14 cellular contexts compared by ENCODE assay signal in the genomic region with DNA sequence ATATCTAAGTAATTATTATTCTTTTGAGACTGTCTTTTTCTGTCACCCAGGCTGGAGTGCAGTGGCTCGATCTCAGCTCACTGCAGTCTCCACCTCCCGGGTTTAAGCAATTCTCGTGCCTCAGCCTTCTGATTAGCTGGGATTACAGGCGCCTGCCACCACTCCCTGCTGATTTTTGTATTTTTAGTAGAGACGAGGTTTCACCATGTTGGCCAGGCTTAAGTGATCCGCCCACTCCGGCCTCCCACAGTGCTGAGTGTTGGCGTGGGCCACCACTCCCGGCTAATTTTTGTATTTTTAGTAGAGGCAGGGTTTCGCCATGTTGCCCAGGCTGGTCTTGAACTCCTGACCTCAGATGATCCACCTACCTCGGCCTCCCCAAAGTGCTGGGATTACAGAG. TPM values are rescaled to one million over a fixed set of nuclear protein-coding genes. Genes with fewer than 3 reads are reported as not detected.
A peak's percentile ranks its signal among the peaks of the same experiment; 100 is the strongest.
DNase-seq lines count a peak whose midpoint lies in the region; ATAC-seq and TF ChIP-seq lines count a peak whose summit lies in the region.
"Not testable (repeated sequence)": the region's sequence is repeated elsewhere in the genome, so short reads cannot be mapped to it uniquely, and the experiment has no call there.
"Had no signal": no experiment of that assay in that cellular context is flagged by ENCODE, and none has a peak within 500 bp of the region (broad histone marks: within the 10 kb centered on the region; RNA-seq: fewer than 3 reads in every experiment).

No MANE protein-coding gene starts in this region.

- H3K9me3 Mint-ChIP-seq in activated CD4-positive, alpha-beta T cell treated with anti-CD3 and anti-CD28 coated beads for 36 hours (ENCODE audit: low read depth); activated T-helper 2 cell treated with anti-CD3 and anti-CD28 coated beads, Interferon-gamma antibody, Interleukin-2, Interleukin-4, amounts not matched to agents 10 μg/mL and 5 μg/mL and 100 μg/mL, durations not matched to agents 14 hours and 24 hours and 36 hours; effector memory CD8-positive, alpha-beta T cell; natural killer cell treated with Interleukin-12 subunit alpha and Interleukin-12 subunit beta and Interleukin-15 and Interleukin-18, amount 100 ng/mL, for 72 hours; stimulated activated naive CD8-positive, alpha-beta T cell treated with anti-CD3 and anti-CD28 coated beads, Interleukin-15, amount 100 ng/mL, for 72 hours: not testable (repeated sequence)

- peak overlapping the region; percentile 78 for H3K4me3 ChIP-seq in Jurkat, Clone E6-1 (ENCODE audit: low read length)

- POLR2A ChIA-PET in RWPE1 (lab: Yijun Ruan, JAX; ENCODE audit: low non-redundant PET), result not testable (repeated sequence)
- POLR2A ChIA-PET in activated CD4-positive, alpha-beta T cell treated with anti-CD3 and anti-CD28 coated beads for 36 hours (lab: Charles Lee), result interaction anchor here (0.7 to 1.6 kb wide), 6 partner anchors 12 to 463 kb away, joined by 4 to 18 read pairs (median 8); a partner anchor contains a TSS

- peaks cover 50% of the 10 kb centered on the region for H3K36me3 Mint-ChIP-seq in activated CD4-positive, alpha-beta T cell treated with anti-CD3 and anti-CD28 coated beads for 36 hours (ENCODE audit: low read depth)
- H3K36me3 Mint-ChIP-seq in activated T-helper 2 cell treated with anti-CD3 and anti-CD28 coated beads, Interferon-gamma antibody, Interleukin-2, Interleukin-4, amounts not matched to agents 10 μg/mL and 5 μg/mL and 100 μg/mL, durations not matched to agents 14 hours and 24 hours and 36 hours (ENCODE audit: low read depth), result peaks cover 45% of the 10 kb centered on the region
- H3K36me3 Mint-ChIP-seq in effector memory CD8-positive, alpha-beta T cell (ENCODE audit: insufficient read depth), result peaks cover 21% of the 10 kb centered on the region
- peaks cover 14% of the 10 kb centered on the region for H3K36me3 Mint-ChIP-seq in natural killer cell treated with Interleukin-12 subunit alpha and Interleukin-12 subunit beta and Interleukin-15 and Interleukin-18, amount 100 ng/mL, for 72 hours

- not testable (repeated sequence) for H3K4me3 Mint-ChIP-seq in activated CD4-positive, alpha-beta T cell treated with anti-CD3 and anti-CD28 coated beads for 36 hours
- peak overlapping the region; percentile 20 for H3K4me3 Mint-ChIP-seq in activated T-helper 2 cell treated with anti-CD3 and anti-CD28 coated beads, Interferon-gamma antibody, Interleukin-2, Interleukin-4, amounts not matched to agents 10 μg/mL and 5 μg/mL and 100 μg/mL, durations not matched to agents 14 hours and 24 hours and 36 hours (ENCODE audit: low read depth)
- H3K4me3 Mint-ChIP-seq in effector memory CD8-positive, alpha-beta T cell, result peak overlapping the region; percentile 98 to 99
- H3K4me3 Mint-ChIP-seq in natural killer cell treated with Interleukin-12 subunit alpha and Interleukin-12 subunit beta and Interleukin-15 and Interleukin-18, amount 100 ng/mL, for 72 hours, result peak overlapping the region; percentile 96
- H3K4me3 Mint-ChIP-seq in stimulated activated naive CD8-positive, alpha-beta T cell treated with anti-CD3 and anti-CD28 coated beads, Interleukin-15, amount 100 ng/mL, for 72 hours, result peak overlapping the region; percentile 89 to 93

- H3K27me3 Mint-ChIP-seq in activated CD4-positive, alpha-beta T cell treated with anti-CD3 and anti-CD28 coated beads for 36 hours; activated T-helper 2 cell treated with anti-CD3 and anti-CD28 coated beads, Interferon-gamma antibody, Interleukin-2, Interleukin-4, amounts not matched to agents 10 μg/mL and 5 μg/mL and 100 μg/mL, durations not matched to agents 14 hours and 24 hours and 36 hours (ENCODE audit: low read depth); effector memory CD8-positive, alpha-beta T cell; natural killer cell treated with Interleukin-12 subunit alpha and Interleukin-12 subunit beta and Interleukin-15 and Interleukin-18, amount 100 ng/mL, for 72 hours; stimulated activated naive CD8-positive, alpha-beta T cell treated with anti-CD3 and anti-CD28 coated beads, Interleukin-15, amount 100 ng/mL, for 72 hours: not testable (repeated sequence)

- peaks cover 57% of the 10 kb centered on the region for H3K4me1 Mint-ChIP-seq in activated CD4-positive, alpha-beta T cell treated with anti-CD3 and anti-CD28 coated beads for 36 hours
- peaks cover 32% of the 10 kb centered on the region for H3K4me1 Mint-ChIP-seq in activated T-helper 2 cell treated with anti-CD3 and anti-CD28 coated beads, Interferon-gamma antibody, Interleukin-2, Interleukin-4, amounts not matched to agents 10 μg/mL and 5 μg/mL and 100 μg/mL, durations not matched to agents 14 hours and 24 hours and 36 hours (ENCODE audit: low read depth)
- H3K4me1 Mint-ChIP-seq in effector memory CD8-positive, alpha-beta T cell (ENCODE audit: low read depth in 2 of 2), result peaks cover 31 to 51% of the 10 kb centered on the region in 2 donors
- peaks cover 34 to 41% of the 10 kb centered on the region in 2 donors for H3K4me1 Mint-ChIP-seq in natural killer cell treated with Interleukin-12 subunit alpha and Interleukin-12 subunit beta and Interleukin-15 and Interleukin-18, amount 100 ng/mL, for 72 hours (ENCODE audit: low read depth in 2 of 2)
- peaks cover 72% of the 10 kb centered on the region for H3K4me1 Mint-ChIP-seq in stimulated activated naive CD8-positive, alpha-beta T cell treated with anti-CD3 and anti-CD28 coated beads, Interleukin-15, amount 100 ng/mL, for 72 hours

- intact Hi-C loops in activated CD4-positive, alpha-beta T cell treated with anti-CD3 and anti-CD28 coated beads for 36 hours (cut with DNase I, micrococcal nuclease), result loop anchor here (2.0 to 10.0 kb wide), 5 partner anchors 369 to 709 kb away; a partner anchor contains a TSS
- intact Hi-C loops in activated T-helper 2 cell treated with anti-CD3 and anti-CD28 coated beads, Interferon-gamma antibody, Interleukin-2, Interleukin-4, amounts not matched to agents 10 μg/mL and 5 μg/mL and 100 μg/mL, durations not matched to agents 14 hours and 24 hours and 36 hours (cut with micrococcal nuclease), result loop anchor here (10.0 kb wide), 2 partner anchors 709 to 899 kb away; a partner anchor contains a TSS

- ATAC-seq in activated CD4-positive, alpha-beta T cell treated with anti-CD3 and anti-CD28 coated beads for 36 hours; effector memory CD8-positive, alpha-beta T cell (replicated peaks); natural killer cell treated with Interleukin-12 subunit alpha and Interleukin-12 subunit beta and Interleukin-15 and Interleukin-18, amount 100 ng/mL, for 72 hours; stimulated activated naive CD8-positive, alpha-beta T cell treated with anti-CD3 and anti-CD28 coated beads, Interleukin-15, amount 100 ng/mL, for 72 hours: not testable (repeated sequence)

- H3K27ac Mint-ChIP-seq in activated CD4-positive, alpha-beta T cell treated with anti-CD3 and anti-CD28 coated beads for 36 hours, result peak overlapping the region; percentile 99
- H3K27ac Mint-ChIP-seq in activated T-helper 2 cell treated with anti-CD3 and anti-CD28 coated beads, Interferon-gamma antibody, Interleukin-2, Interleukin-4, amounts not matched to agents 10 μg/mL and 5 μg/mL and 100 μg/mL, durations not matched to agents 14 hours and 24 hours and 36 hours, result not testable (repeated sequence)
- H3K27ac Mint-ChIP-seq in effector memory CD8-positive, alpha-beta T cell, result peak overlapping the region in 1 of 2 donors; percentile 75
- H3K27ac Mint-ChIP-seq in natural killer cell treated with Interleukin-12 subunit alpha and Interleukin-12 subunit beta and Interleukin-15 and Interleukin-18, amount 100 ng/mL, for 72 hours, result peak overlapping the region; percentile 84 to 97
- H3K27ac Mint-ChIP-seq in stimulated activated naive CD8-positive, alpha-beta T cell treated with anti-CD3 and anti-CD28 coated beads, Interleukin-15, amount 100 ng/mL, for 72 hours, result peak overlapping the region; percentile 13 to 67

- TF ChIP-seq CTCF in C4-2B (conservative IDR thresholded peaks at IDR 0.05); RWPE1 (conservative IDR thresholded peaks at IDR 0.05; ENCODE audit: low read depth): not testable (repeated sequence)

- H3K27ac ChIP-seq in C4-2B (peak overlapping the region; percentile 78), RWPE1 (peak overlapping the region; percentile 93)

- CTCF ChIA-PET in RWPE1 (lab: Yijun Ruan, JAX), result not testable (repeated sequence)
- CTCF ChIA-PET in activated CD4-positive, alpha-beta T cell treated with anti-CD3 and anti-CD28 coated beads for 36 hours (lab: Charles Lee), result interaction anchor here (0.9 to 1.3 kb wide), 3 partner anchors 32 to 55 kb away, joined by 4 to 6 read pairs (median 5); a partner anchor contains a TSS

- DNase-seq in Jurkat, Clone E6-1 (ENCODE audit: low read depth, low spot score); RWPE1 (ENCODE audit: low spot score); activated T-helper 2 cell treated with anti-CD3 and anti-CD28 coated beads, Interferon-gamma antibody, Interleukin-2, Interleukin-4, amounts not matched to agents 10 μg/mL and 5 μg/mL and 100 μg/mL, durations not matched to agents 14 hours and 24 hours and 36 hours (ENCODE audit: low spot score); effector memory CD8-positive, alpha-beta T cell; natural killer cell treated with Interleukin-12 subunit alpha and Interleukin-12 subunit beta and Interleukin-15 and Interleukin-18, amount 100 ng/mL, for 72 hours (ENCODE audit: low spot score); stimulated activated naive CD8-positive, alpha-beta T cell treated with anti-CD3 and anti-CD28 coated beads, Interleukin-15, amount 100 ng/mL, for 72 hours: not testable (repeated sequence)
- DNase-seq in activated CD4-positive, alpha-beta T cell treated with anti-CD3 and anti-CD28 coated beads for 36 hours, result peak; percentile 16

RNA-seq across cellular contexts. Expression of a gene that starts 0.8 kb away (rescaled TPM):
- polyA plus RNA-seq in Jurkat, Clone E6-1 (2012; ENCODE audit: insufficient read depth, insufficient read length), result 52.5 TPM
- total RNA-seq in activated CD4-positive, alpha-beta T cell treated with anti-CD3 and anti-CD28 coated beads for 36 hours, result 10 to 100 TPM; 51.3 to 56.2 TPM
- 43.7 and 44.3 TPM in 2 replicates for total RNA-seq in activated T-helper 2 cell treated with anti-CD3 and anti-CD28 coated beads, Interferon-gamma antibody, Interleukin-2, Interleukin-4, amounts not matched to agents 10 μg/mL and 5 μg/mL and 100 μg/mL, durations not matched to agents 14 hours and 24 hours and 36 hours
- 10 to 100 TPM; 30.4 to 37.4 TPM for total RNA-seq in natural killer cell treated with Interleukin-12 subunit alpha and Interleukin-12 subunit beta and Interleukin-15 and Interleukin-18, amount 100 ng/mL, for 72 hours

RNA-seq across cellular contexts. Expression of a gene that starts 1.5 kb away (rescaled TPM):
- 57.1 TPM for polyA plus RNA-seq in Jurkat, Clone E6-1 (2012; ENCODE audit: insufficient read depth, insufficient read length)
- total RNA-seq in activated CD4-positive, alpha-beta T cell treated with anti-CD3 and anti-CD28 coated beads for 36 hours, result 10 to 100 TPM; 75.4 to 95.2 TPM
- total RNA-seq in activated T-helper 2 cell treated with anti-CD3 and anti-CD28 coated beads, Interferon-gamma antibody, Interleukin-2, Interleukin-4, amounts not matched to agents 10 μg/mL and 5 μg/mL and 100 μg/mL, durations not matched to agents 14 hours and 24 hours and 36 hours, result 67.8 and 71.0 TPM in 2 replicates
- total RNA-seq in natural killer cell treated with Interleukin-12 subunit alpha and Interleukin-12 subunit beta and Interleukin-15 and Interleukin-18, amount 100 ng/mL, for 72 hours, result 10 to 100 TPM; 37.9 to 69.0 TPM

RNA-seq across cellular contexts. Expression of a gene that starts 24.9 kb away (rescaled TPM):
- polyA plus RNA-seq in Jurkat, Clone E6-1 (2012; ENCODE audit: insufficient read depth, insufficient read length), result 116 TPM
- 10 to 100 TPM; 14.0 to 16.4 TPM for total RNA-seq in activated CD4-positive, alpha-beta T cell treated with anti-CD3 and anti-CD28 coated beads for 36 hours
- total RNA-seq in activated T-helper 2 cell treated with anti-CD3 and anti-CD28 coated beads, Interferon-gamma antibody, Interleukin-2, Interleukin-4, amounts not matched to agents 10 μg/mL and 5 μg/mL and 100 μg/mL, durations not matched to agents 14 hours and 24 hours and 36 hours, result 23.6 and 24.3 TPM in 2 replicates
- 10 to 100 TPM; 14.3 to 15.3 TPM for total RNA-seq in natural killer cell treated with Interleukin-12 subunit alpha and Interleukin-12 subunit beta and Interleukin-15 and Interleukin-18, amount 100 ng/mL, for 72 hours

RNA-seq across cellular contexts. Expression of a gene that starts 25.3 kb away (rescaled TPM):
- 2.6 TPM for polyA plus RNA-seq in Jurkat, Clone E6-1 (2012; ENCODE audit: insufficient read depth, insufficient read length)
- total RNA-seq in activated CD4-positive, alpha-beta T cell treated with anti-CD3 and anti-CD28 coated beads for 36 hours, result under 1 TPM; 0.42 to 0.46 TPM
- total RNA-seq in activated T-helper 2 cell treated with anti-CD3 and anti-CD28 coated beads, Interferon-gamma antibody, Interleukin-2, Interleukin-4, amounts not matched to agents 10 μg/mL and 5 μg/mL and 100 μg/mL, durations not matched to agents 14 hours and 24 hours and 36 hours, result 0.28 and 0.57 TPM in 2 replicates
- under 1 TPM; 0.24 to 0.50 TPM for total RNA-seq in natural killer cell treated with Interleukin-12 subunit alpha and Interleukin-12 subunit beta and Interleukin-15 and Interleukin-18, amount 100 ng/mL, for 72 hours
- total RNA-seq: dermis microvascular lymphatic vessel endothelial cell, liver, occipital lobe, SK-MEL-5, subcutaneous adipose tissue, upper lobe of right lung had no signal

RNA-seq across cellular contexts. Expression of a gene that starts 33.2 kb away (rescaled TPM):
- polyA plus RNA-seq in Jurkat, Clone E6-1 (2012; ENCODE audit: insufficient read depth, insufficient read length), result 1,116 TPM
- total RNA-seq in activated CD4-positive, alpha-beta T cell treated with anti-CD3 and anti-CD28 coated beads for 36 hours, result 100 to 1,000 TPM; 710 to 718 TPM
- 580 and 598 TPM in 2 replicates for total RNA-seq in activated T-helper 2 cell treated with anti-CD3 and anti-CD28 coated beads, Interferon-gamma antibody, Interleukin-2, Interleukin-4, amounts not matched to agents 10 μg/mL and 5 μg/mL and 100 μg/mL, durations not matched to agents 14 hours and 24 hours and 36 hours
- 100 to 1,000 TPM; 456 to 585 TPM for total RNA-seq in natural killer cell treated with Interleukin-12 subunit alpha and Interleukin-12 subunit beta and Interleukin-15 and Interleukin-18, amount 100 ng/mL, for 72 hours
